1 cellular context compared by ENCODE assay signal in the genomic region with DNA sequence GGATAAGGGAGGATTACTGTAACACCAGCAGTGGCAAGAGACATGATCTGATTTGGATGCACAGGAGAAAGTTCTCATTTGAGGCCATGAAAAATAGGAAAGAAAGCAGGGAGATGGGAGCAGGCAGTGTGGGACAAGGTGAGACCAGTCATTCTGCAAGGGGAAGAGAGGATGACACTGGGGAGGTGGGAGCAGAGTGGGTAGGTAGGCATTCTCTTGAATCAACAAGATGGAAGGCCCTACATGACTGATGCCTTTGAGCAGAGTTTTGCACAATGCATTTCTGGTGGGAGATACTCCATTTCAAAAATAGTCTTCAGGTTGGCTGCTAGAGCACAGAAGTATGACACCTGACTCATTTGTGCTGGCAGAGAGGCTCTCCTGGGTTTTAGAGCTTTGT.
A peak's percentile ranks its signal among the peaks of the same experiment; 100 is the strongest.
TF ChIP-seq lines count a peak whose summit lies in the region.

No MANE protein-coding gene starts in this region.

TF ChIP-seq in GM23338, 12 proteins besides CTCF, POLR2A, EP300 and RAD21:
- TF ChIP-seq, protein P1, sequence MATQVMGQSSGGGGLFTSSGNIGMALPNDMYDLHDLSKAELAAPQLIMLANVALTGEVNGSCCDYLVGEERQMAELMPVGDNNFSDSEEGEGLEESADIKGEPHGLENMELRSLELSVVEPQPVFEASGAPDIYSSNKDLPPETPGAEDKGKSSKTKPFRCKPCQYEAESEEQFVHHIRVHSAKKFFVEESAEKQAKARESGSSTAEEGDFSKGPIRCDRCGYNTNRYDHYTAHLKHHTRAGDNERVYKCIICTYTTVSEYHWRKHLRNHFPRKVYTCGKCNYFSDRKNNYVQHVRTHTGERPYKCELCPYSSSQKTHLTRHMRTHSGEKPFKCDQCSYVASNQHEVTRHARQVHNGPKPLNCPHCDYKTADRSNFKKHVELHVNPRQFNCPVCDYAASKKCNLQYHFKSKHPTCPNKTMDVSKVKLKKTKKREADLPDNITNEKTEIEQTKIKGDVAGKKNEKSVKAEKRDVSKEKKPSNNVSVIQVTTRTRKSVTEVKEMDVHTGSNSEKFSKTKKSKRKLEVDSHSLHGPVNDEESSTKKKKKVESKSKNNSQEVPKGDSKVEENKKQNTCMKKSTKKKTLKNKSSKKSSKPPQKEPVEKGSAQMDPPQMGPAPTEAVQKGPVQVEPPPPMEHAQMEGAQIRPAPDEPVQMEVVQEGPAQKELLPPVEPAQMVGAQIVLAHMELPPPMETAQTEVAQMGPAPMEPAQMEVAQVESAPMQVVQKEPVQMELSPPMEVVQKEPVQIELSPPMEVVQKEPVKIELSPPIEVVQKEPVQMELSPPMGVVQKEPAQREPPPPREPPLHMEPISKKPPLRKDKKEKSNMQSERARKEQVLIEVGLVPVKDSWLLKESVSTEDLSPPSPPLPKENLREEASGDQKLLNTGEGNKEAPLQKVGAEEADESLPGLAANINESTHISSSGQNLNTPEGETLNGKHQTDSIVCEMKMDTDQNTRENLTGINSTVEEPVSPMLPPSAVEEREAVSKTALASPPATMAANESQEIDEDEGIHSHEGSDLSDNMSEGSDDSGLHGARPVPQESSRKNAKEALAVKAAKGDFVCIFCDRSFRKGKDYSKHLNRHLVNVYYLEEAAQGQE (IDR thresholded peaks at IDR 0.05; ENCODE audit: unreplicated experiment) = no peak
- TF ChIP-seq POLR2AphosphoS5 (IDR thresholded peaks at IDR 0.05; ENCODE audit: low read depth) = peak; percentile 57; the same call in 1 of the 2 replicates
